Comparison of ENCODE assay signal across 16 cellular contexts in genomic region chr6:150076196-150076893, GRCh38. TPM values are rescaled to one million over a fixed set of nuclear protein-coding genes. Genes with fewer than 3 reads are reported as not detected.
A peak's percentile ranks its signal among the peaks of the same experiment; 100 is the strongest.
DNase-seq lines count a peak whose midpoint lies in the region; FAIRE-seq and TF ChIP-seq lines count a peak whose summit lies in the region.
"Had no signal": no experiment of that assay in that cellular context is flagged by ENCODE, and none has a peak within 500 bp of the region (broad histone marks: within the 10 kb centered on the region; RNA-seq: fewer than 3 reads in every experiment).

No MANE protein-coding gene starts in this region.

- CTCF ChIA-PET in AG04450 (lab: Charles Lee), result interaction anchor here (2.0 kb wide), 1 partner anchor 319 kb away, joined by 9 read pairs; no protein-coding TSS in a partner anchor

- H3K27me3 Mint-ChIP-seq in astrocyte (ENCODE audit: low read depth, unreplicated experiment), result no peaks in the 10 kb centered on the region

- TF ChIP-seq POLR2A in erythroblast (IDR thresholded peaks at IDR 0.05; ENCODE audit: low read length), result no peak

- POLR2A ChIA-PET in AG04450 (lab: Yijun Ruan, JAX), result no interaction called here

- peak overlapping the region; percentile 26 for H3K27ac Mint-ChIP-seq in astrocyte (ENCODE audit: unreplicated experiment)
- H3K27ac Mint-ChIP-seq: activated naive CD4-positive, alpha-beta T cell treated with anti-CD3 and anti-CD28 coated beads, Interleukin-2, amount 50 U/mL, for 72 hours; CD14-positive monocyte; mesothelial cell of epicardium had no signal

- no peak overlapping the region for H2AFZ ChIP-seq in astrocyte (ENCODE audit: low read depth, low read length)

- peaks cover 1% of the 10 kb centered on the region for H3K9me3 Mint-ChIP-seq in astrocyte (ENCODE audit: unreplicated experiment)
- H3K9me3 Mint-ChIP-seq: activated naive CD4-positive, alpha-beta T cell treated with anti-CD3 and anti-CD28 coated beads, Interleukin-2, amount 50 U/mL, for 72 hours; CD14-positive monocyte; mesothelial cell of epicardium had no signal

- H3K4me1 Mint-ChIP-seq in astrocyte (ENCODE audit: low read depth, unreplicated experiment), result peaks cover 35% of the 10 kb centered on the region

- FAIRE-seq in astrocyte (lab: Jason Lieb, UNC), result no peak

- no peak overlapping the region for H3K4ac ChIP-seq in mesendoderm (ENCODE audit: low read depth, low read length)

- TF ChIP-seq CTCF in AG04450 (IDR thresholded peaks at IDR 0.05; ENCODE audit: low read depth, low read length) (peak; percentile 1; the same call in 1 of the 2 replicates), astrocyte (IDR thresholded peaks at IDR 0.05; ENCODE audit: insufficient read depth, low read depth, low read length) (peak; percentile 17)

- H3K4me2 ChIP-seq in astrocyte (ENCODE audit: low read length) (peak overlapping the region; percentile 1), mesendoderm (ENCODE audit: low read length) (no peak overlapping the region)

- H3K4me3 Mint-ChIP-seq in astrocyte (ENCODE audit: unreplicated experiment), result no peak overlapping the region
- H3K4me3 Mint-ChIP-seq: CD14-positive monocyte, mesothelial cell of epicardium had no signal

- no peak overlapping the region for H2BK120ac ChIP-seq in mesendoderm (ENCODE audit: low read depth, low read length)

- H3K79me2 ChIP-seq in astrocyte (ENCODE audit: insufficient read depth, low read length) (no peaks in the 10 kb centered on the region), mesendoderm (ENCODE audit: control insufficient read depth, insufficient read depth, low read length) (no peaks in the 10 kb centered on the region)

- H3K56ac ChIP-seq in mesendoderm (ENCODE audit: low read length), result no peak overlapping the region

- H2BK15ac ChIP-seq in mesendoderm (replicated peaks; ENCODE audit: low read depth), result no peak overlapping the region

- no peak overlapping the region for H3K23ac ChIP-seq in mesendoderm (ENCODE audit: low read length)

- H4K8ac ChIP-seq in mesendoderm (ENCODE audit: low read depth, low read length), result no peak overlapping the region

- H4K20me1 ChIP-seq in astrocyte (ENCODE audit: insufficient read depth, low read length), result no peaks in the 10 kb centered on the region

- no peak for DNase-seq in AG04450 (ENCODE audit: low read depth, low spot score)
- peak; percentile 44 for DNase-seq in HuH-7 (ENCODE audit: low spot score)
- DNase-seq in astrocyte (ENCODE audit: low read depth), result peak; percentile 30
- DNase-seq in mesendoderm, result peak; percentile 26
- DNase-seq in AG08395 (ENCODE audit: low spot score), result no peak
- DNase-seq in activated naive CD4-positive, alpha-beta T cell treated with anti-CD3 and anti-CD28 coated beads, Interleukin-2, amount 50 U/mL, for 16 hours, result no peak
- DNase-seq in erythroblast (lab: John Stamatoyannopoulos, UW), result no peak
- DNase-seq in NCI-H526 (lab: John Stamatoyannopoulos, UW), result no peak
- DNase-seq: activated CD4-positive, alpha-beta T cell treated with anti-CD3 and anti-CD28 coated beads for 48 hours; effector memory CD4-positive, alpha-beta T cell; NCI-H446; SHP77 treated with DMSO at 0.1 percent for 48 hours; upper lobe of right lung had no signal

- no CpG with 5 or more reads among the region's 8 CpGs for WGBS in mesendoderm (ENCODE audit: extremely low coverage, insufficient coverage, low lambda C conversion rate)

- H3K79me1 ChIP-seq in mesendoderm (ENCODE audit: low read length), result no peaks in the 10 kb centered on the region

- H3K9me3 ChIP-seq in AG04450 (ENCODE audit: control insufficient read depth, insufficient read depth, low read length), result no peaks in the 10 kb centered on the region
- H3K9me3 ChIP-seq in astrocyte (ENCODE audit: insufficient read depth, low read depth, low read length), result no peaks in the 10 kb centered on the region
- H3K9me3 ChIP-seq: upper lobe of right lung had no signal

- H3K27me3 ChIP-seq in AG04450 (ENCODE audit: control insufficient read depth, insufficient read depth, low read length) (peaks cover 8% of the 10 kb centered on the region), astrocyte (ENCODE audit: insufficient read depth, low read length) (no peaks in the 10 kb centered on the region), mesendoderm (ENCODE audit: insufficient read depth, low read length, poor library complexity) (no peaks in the 10 kb centered on the region)
- H3K27me3 ChIP-seq: upper lobe of right lung had no signal

- no peak overlapping the region for H2AK5ac ChIP-seq in mesendoderm (ENCODE audit: low read length)

- no peak overlapping the region for H3K4me3 ChIP-seq in AG04450 (ENCODE audit: low read depth, low read length)
- H3K4me3 ChIP-seq in astrocyte (ENCODE audit: insufficient read depth, low read depth, low read length), result no peak overlapping the region
- no peak overlapping the region for H3K4me3 ChIP-seq in mesendoderm (ENCODE audit: low read length)
- H3K4me3 ChIP-seq: upper lobe of right lung had no signal

- H3K27ac ChIP-seq in AG04450 (ENCODE audit: low read depth, low read length) (no peak overlapping the region), astrocyte (ENCODE audit: low read depth, low read length) (no peak overlapping the region), mesendoderm (ENCODE audit: low read depth, low read length) (no peak overlapping the region)
- H3K27ac ChIP-seq: upper lobe of right lung had no signal

- no peak overlapping the region for H3K9ac ChIP-seq in astrocyte (ENCODE audit: low read length)
- no peak overlapping the region for H3K9ac ChIP-seq in mesendoderm (ENCODE audit: low read length)

- no peak overlapping the region for H4K5ac ChIP-seq in mesendoderm (ENCODE audit: low read length)

- H3K4me1 ChIP-seq in astrocyte (ENCODE audit: insufficient read depth, low read length), result peaks cover 10% of the 10 kb centered on the region
- no peaks in the 10 kb centered on the region for H3K4me1 ChIP-seq in mesendoderm (ENCODE audit: control insufficient read depth, low read depth, low read length)
- H3K4me1 ChIP-seq: upper lobe of right lung had no signal

- no peaks in the 10 kb centered on the region for H3K36me3 Mint-ChIP-seq in astrocyte (ENCODE audit: low read depth, unreplicated experiment)
- H3K36me3 Mint-ChIP-seq: activated naive CD4-positive, alpha-beta T cell treated with anti-CD3 and anti-CD28 coated beads, Interleukin-2, amount 50 U/mL, for 72 hours; CD14-positive monocyte; mesothelial cell of epicardium had no signal

- H3K36me3 ChIP-seq in astrocyte (ENCODE audit: insufficient read depth, low read length), result no peaks in the 10 kb centered on the region
- H3K36me3 ChIP-seq in mesendoderm (ENCODE audit: control insufficient read depth, insufficient read depth, low read length), result no peaks in the 10 kb centered on the region
- H3K36me3 ChIP-seq: upper lobe of right lung had no signal

- H3K18ac ChIP-seq in mesendoderm (ENCODE audit: low read length), result no peak overlapping the region

- no peak overlapping the region for H2BK5ac ChIP-seq in mesendoderm (ENCODE audit: low read length)

RNA-seq across cellular contexts. Expression of gene ULBP3, which starts 7.4 kb away (rescaled TPM):
- 13.1 and 16.0 TPM in 2 replicates for polyA plus RNA-seq in AG04450 (2011; rRNA removed)
- 19.9 and 21.5 TPM in 2 replicates for polyA minus RNA-seq in AG04450 (2011; rRNA and poly(A)+ RNA removed)
- 14.7 and 17.4 TPM in 2 replicates for total RNA-seq in astrocyte
- polyA plus RNA-seq in mesendoderm (2013, experiment 1 of 2), result 4.1 TPM
- 4.0 TPM for polyA plus RNA-seq in mesendoderm (2013, experiment 2 of 2)
- total RNA-seq: activated naive CD4-positive, alpha-beta T cell treated with anti-CD3 and anti-CD28 coated beads, Interleukin-2, amount 50 U/mL, for 72 hours had no signal
- polyA plus RNA-seq: CD14-positive monocyte had no signal

RNA-seq across cellular contexts. Expression of gene RAET1L, which starts 51.0 kb away (rescaled TPM):
- polyA plus RNA-seq in AG04450 (2011; rRNA removed), result not detected in 2 replicates
- not detected in 2 replicates for polyA minus RNA-seq in AG04450 (2011; rRNA and poly(A)+ RNA removed)
- total RNA-seq in astrocyte, result not detected in 2 replicates
- polyA plus RNA-seq in mesendoderm (2013, experiment 1 of 2), result not detected
- polyA plus RNA-seq in mesendoderm (2013, experiment 2 of 2), result not detected
- total RNA-seq: activated naive CD4-positive, alpha-beta T cell treated with anti-CD3 and anti-CD28 coated beads, Interleukin-2, amount 50 U/mL, for 72 hours; mesothelial cell of epicardium; upper lobe of right lung had no signal
- polyA plus RNA-seq: CD14-positive monocyte had no signal

Comparison
In these comparisons a context has a peak if more than half of its experiments do, and no peak if none do; other contexts are left out.
1. DNase-seq: peak in HuH-7 (single experiment), astrocyte (single experiment) and mesendoderm (single experiment); none in AG04450 (single experiment), AG08395 (single experiment), activated naive CD4-positive, alpha-beta T cell treated with anti-CD3 and anti-CD28 coated beads, Interleukin-2, amount 50 U/mL, for 16 hours (single experiment), erythroblast (0 of 2) and NCI-H526 (0 of 2).